9 cellular contexts compared by ENCODE assay signal in the genomic region with DNA sequence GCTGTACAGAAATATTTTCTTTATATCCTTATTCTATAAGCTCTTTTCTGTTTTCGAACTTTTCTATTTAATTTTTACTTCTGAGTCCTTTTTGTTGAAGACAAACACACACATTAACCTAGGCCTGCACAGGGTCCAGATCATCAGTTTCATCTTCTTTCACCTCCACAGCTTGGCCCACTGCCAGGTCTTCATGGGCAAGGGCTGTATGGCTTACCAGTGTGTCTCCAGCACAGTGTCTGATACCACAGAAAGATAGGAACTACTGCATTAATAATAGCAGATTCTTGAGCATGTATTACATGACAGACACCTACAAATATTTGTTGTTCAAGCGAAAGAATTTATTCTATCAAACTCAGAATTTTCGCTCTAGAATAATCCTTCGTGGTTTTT. TPM values are rescaled to one million over a fixed set of nuclear protein-coding genes. Genes with fewer than 3 reads are reported as not detected.
DNase-seq lines count a peak whose midpoint lies in the region; ATAC-seq and TF ChIP-seq lines count a peak whose summit lies in the region.
"Had no signal": no experiment of that assay in that cellular context is flagged by ENCODE, and none has a peak within 500 bp of the region (broad histone marks: within the 10 kb centered on the region; RNA-seq: fewer than 3 reads in every experiment).

No MANE protein-coding gene starts in this region.

- peaks cover 10% of the 10 kb centered on the region for H3K36me3 Mint-ChIP-seq in activated naive CD8-positive, alpha-beta T cell treated with anti-CD3 and anti-CD28 coated beads for 36 hours

- H3K79me1 ChIP-seq in mesendoderm (ENCODE audit: low read length), result peaks cover 5% of the 10 kb centered on the region

- no peak for TF ChIP-seq CTCF in omental fat pad (IDR thresholded peaks at IDR 0.05)

- H3K27me3 Mint-ChIP-seq in activated naive CD8-positive, alpha-beta T cell treated with anti-CD3 and anti-CD28 coated beads for 36 hours, result no peaks in the 10 kb centered on the region

- peaks cover 2% of the 10 kb centered on the region for H3K9me3 Mint-ChIP-seq in activated naive CD8-positive, alpha-beta T cell treated with anti-CD3 and anti-CD28 coated beads for 36 hours

- H3K27ac Mint-ChIP-seq in activated naive CD8-positive, alpha-beta T cell treated with anti-CD3 and anti-CD28 coated beads for 36 hours, result peak overlapping the region; percentile 38

- ATAC-seq in HG03354 (IDR thresholded peaks at IDR 0.05; ENCODE audit: poor library complexity, severe bottlenecking, unreplicated experiment) (peak; percentile 45), omental fat pad (ENCODE audit: low FRiP score) (no peak), HG02642 (IDR thresholded peaks at IDR 0.05; ENCODE audit: poor library complexity, unreplicated experiment) (no peak)

- H3K56ac ChIP-seq in mesendoderm (ENCODE audit: low read length), result no peak overlapping the region

- no peak overlapping the region for H2BK5ac ChIP-seq in mesendoderm (ENCODE audit: low read length)

- H3K4ac ChIP-seq in mesendoderm (ENCODE audit: low read depth, low read length), result no peak overlapping the region

- no peak overlapping the region for H3K4me3 Mint-ChIP-seq in activated naive CD8-positive, alpha-beta T cell treated with anti-CD3 and anti-CD28 coated beads for 36 hours

- peak; percentile 61 for DNase-seq in DMS 273 (lab: John Stamatoyannopoulos, UW; ENCODE audit: unreplicated experiment)
- DNase-seq in DMS 273 treated with DMSO at 0.1 percent for 48 hours (lab: John Stamatoyannopoulos, UW), result no peak
- DNase-seq in activated naive CD8-positive, alpha-beta T cell treated with anti-CD3 and anti-CD28 coated beads for 36 hours, result peak; percentile 40
- peak; percentile 56 for DNase-seq in omental fat pad (ENCODE audit: low spot score)
- DNase-seq in mesendoderm, result no peak
- no peak for DNase-seq in retina

- H3K9ac ChIP-seq in mesendoderm (ENCODE audit: low read length), result no peak overlapping the region

- H3K27me3 ChIP-seq in mesendoderm (ENCODE audit: insufficient read depth, low read length, poor library complexity), result no peaks in the 10 kb centered on the region

- H2AK5ac ChIP-seq in mesendoderm (ENCODE audit: low read length), result no peak overlapping the region

- peaks cover 47% of the 10 kb centered on the region for H3K4me1 Mint-ChIP-seq in activated naive CD8-positive, alpha-beta T cell treated with anti-CD3 and anti-CD28 coated beads for 36 hours

- WGBS in mesendoderm (ENCODE audit: extremely low coverage, insufficient coverage, low lambda C conversion rate), result no CpG with 5 or more reads among the region's 4 CpGs

- H4K8ac ChIP-seq in mesendoderm (ENCODE audit: low read depth, low read length), result no peak overlapping the region

- H3K4me3 ChIP-seq in mesendoderm (ENCODE audit: low read length), result no peak overlapping the region

- no peaks in the 10 kb centered on the region for H3K36me3 ChIP-seq in mesendoderm (ENCODE audit: control insufficient read depth, insufficient read depth, low read length)

- no peak overlapping the region for H3K18ac ChIP-seq in mesendoderm (ENCODE audit: low read length)

- no peak overlapping the region for H3K23ac ChIP-seq in mesendoderm (ENCODE audit: low read length)

- H3K27ac ChIP-seq in mesendoderm (ENCODE audit: low read depth, low read length), result no peak overlapping the region
- H3K27ac ChIP-seq: 22Rv1 had no signal

- no peaks in the 10 kb centered on the region for H3K4me1 ChIP-seq in mesendoderm (ENCODE audit: control insufficient read depth, low read depth, low read length)

- no peak overlapping the region for H2BK120ac ChIP-seq in mesendoderm (ENCODE audit: low read depth, low read length)

- H3K79me2 ChIP-seq in mesendoderm (ENCODE audit: control insufficient read depth, insufficient read depth, low read length), result peaks cover 58% of the 10 kb centered on the region

- H2BK15ac ChIP-seq in mesendoderm (replicated peaks; ENCODE audit: low read depth), result no peak overlapping the region

- no peak overlapping the region for H3K4me2 ChIP-seq in mesendoderm (ENCODE audit: low read length)

- H4K5ac ChIP-seq in mesendoderm (ENCODE audit: low read length), result no peak overlapping the region

RNA-seq across cellular contexts. Expression of gene QKI, which starts 24.4 kb away (rescaled TPM):
- 10 to 100 TPM; 58.0 to 59.7 TPM for total RNA-seq in activated naive CD8-positive, alpha-beta T cell treated with anti-CD3 and anti-CD28 coated beads for 36 hours
- 100 to 1,000 TPM; 229 to 300 (median 263) TPM for total RNA-seq in omental fat pad
- polyA plus RNA-seq in mesendoderm (2013, experiment 1 of 2), result 119 TPM
- polyA plus RNA-seq in mesendoderm (2013, experiment 2 of 2), result 114 TPM

Comparison
In these comparisons a context has a peak if more than half of its experiments do, and no peak if none do; other contexts are left out.
1. DNase-seq: peak in DMS 273 (single experiment), activated naive CD8-positive, alpha-beta T cell treated with anti-CD3 and anti-CD28 coated beads for 36 hours (single experiment) and omental fat pad (single experiment); none in DMS 273 treated with DMSO at 0.1 percent for 48 hours (single experiment), mesendoderm (single experiment) and retina (single experiment).